24 cellular contexts compared by ENCODE assay signal in the genomic region with DNA sequence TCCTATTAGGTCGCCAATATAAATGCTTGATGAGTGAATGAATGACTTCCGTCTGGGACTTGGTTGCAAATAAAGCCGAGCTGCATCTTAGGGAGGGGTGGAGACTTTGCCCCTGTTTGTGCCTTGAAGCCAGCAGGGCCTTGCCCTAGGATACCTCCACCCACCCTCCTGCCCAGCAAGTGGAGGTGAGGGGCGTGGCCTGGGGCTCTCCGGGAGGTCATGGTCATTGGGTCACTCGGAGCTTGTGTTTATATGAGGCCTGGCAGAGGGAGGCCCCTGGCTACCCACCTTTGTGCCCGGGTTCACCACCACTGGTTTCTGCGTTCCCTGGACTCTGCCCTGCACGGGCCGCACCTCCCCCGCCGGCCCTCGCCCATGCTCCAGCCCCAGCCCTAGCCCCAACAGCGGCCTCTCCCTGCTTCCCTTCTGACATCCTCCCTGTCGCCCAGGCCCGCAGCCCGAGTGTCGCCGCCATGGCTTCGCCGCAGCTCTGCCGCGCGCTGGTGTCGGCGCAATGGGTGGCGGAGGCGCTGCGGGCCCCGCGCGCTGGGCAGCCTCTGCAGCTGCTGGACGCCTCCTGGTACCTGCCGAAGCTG.
"Had no signal": no experiment of that assay in that cellular context is flagged by ENCODE, and none has a peak within 500 bp of the region (broad histone marks: within the 10 kb centered on the region; RNA-seq: fewer than 3 reads in every experiment).

No MANE protein-coding gene starts in this region.

- H3K9me3 ChIP-seq: adrenal gland, body of pancreas, heart right ventricle, neutrophil, ovary, sigmoid colon, suprapubic skin, tibial artery had no signal

- H3K36me3 ChIP-seq: ovary had no signal

- DNase-seq: activated CD4-positive, alpha-beta T cell treated with anti-CD3 and anti-CD28 coated beads for 36 hours; activated CD4-positive, CD25-positive, alpha-beta regulatory T cell; activated effector memory CD4-positive, alpha-beta T cell treated with Interleukin-2 at 50 U/mL for 16 hours; activated naive CD4-positive, alpha-beta T cell treated with Interleukin-2 at 50 U/mL for 16 hours; activated naive CD8-positive, alpha-beta T cell treated with anti-CD3 and anti-CD28 coated beads for 36 hours; activated T-cell treated with anti-CD3 and anti-CD28 coated beads for 4 hours; activated T-cell treated with anti-CD3 and anti-CD28 coated beads, Interleukin-2, amount 50 U/mL, for 72 hours; adrenal gland; aorta; body of pancreas; effector memory CD8-positive, alpha-beta T cell; heart right ventricle; left ventricle myocardium superior; natural killer cell; ovary; retina; sigmoid colon; stimulated activated naive CD4-positive, alpha-beta T cell; tibial artery had no signal

- H3K4me2 ChIP-seq: smooth muscle cell had no signal

- H3K27ac ChIP-seq: neutrophil, ovary, sigmoid colon, suprapubic skin, tibial artery had no signal

- H3K27me3 Mint-ChIP-seq: effector memory CD8-positive, alpha-beta T cell; progenitor cell of endocrine pancreas had no signal

- H3K9me3 Mint-ChIP-seq: activated naive CD8-positive, alpha-beta T cell treated with anti-CD3 and anti-CD28 coated beads for 36 hours; activated T-cell treated with anti-CD3 and anti-CD28 coated beads, Interleukin-2, amount 50 U/mL, for 72 hours; effector memory CD8-positive, alpha-beta T cell; mesothelial cell of epicardium; natural killer cell had no signal

- H3K27me3 ChIP-seq: adrenal gland, body of pancreas, heart right ventricle, neutrophil, ovary, sigmoid colon, suprapubic skin, tibial artery had no signal

- H3K4me3 Mint-ChIP-seq: activated CD4-positive, alpha-beta T cell treated with anti-CD3 and anti-CD28 coated beads for 36 hours; activated naive CD8-positive, alpha-beta T cell treated with anti-CD3 and anti-CD28 coated beads for 36 hours; activated T-cell treated with anti-CD3 and anti-CD28 coated beads, Interleukin-2, amount 50 U/mL, for 72 hours; effector memory CD8-positive, alpha-beta T cell; mesothelial cell of epicardium; natural killer cell had no signal

- ATAC-seq: activated CD4-positive, alpha-beta T cell treated with anti-CD3 and anti-CD28 coated beads for 36 hours; activated T-cell treated with anti-CD3 and anti-CD28 coated beads, Interleukin-2, amount 50 U/mL, for 72 hours; body of pancreas; effector memory CD8-positive, alpha-beta T cell; heart right ventricle; left ventricle myocardium superior; natural killer cell had no signal

- H3K4me3 ChIP-seq: adrenal gland, body of pancreas, heart right ventricle, ovary, sigmoid colon, smooth muscle cell, suprapubic skin, tibial artery had no signal

- H3K27ac Mint-ChIP-seq: activated CD4-positive, alpha-beta T cell treated with anti-CD3 and anti-CD28 coated beads for 36 hours; activated naive CD8-positive, alpha-beta T cell treated with anti-CD3 and anti-CD28 coated beads for 36 hours; activated T-cell treated with anti-CD3 and anti-CD28 coated beads, Interleukin-2, amount 50 U/mL, for 72 hours; mesothelial cell of epicardium; progenitor cell of endocrine pancreas had no signal

- H3K36me3 Mint-ChIP-seq: activated naive CD8-positive, alpha-beta T cell treated with anti-CD3 and anti-CD28 coated beads for 36 hours; natural killer cell had no signal
